Comparison of ENCODE assay signal across 1 cellular context in genomic region chr14:61836807-61837206, GRCh38.
TF ChIP-seq lines count a peak whose summit lies in the region.

No MANE protein-coding gene starts in this region.

TF ChIP-seq in GM23338, 12 proteins besides CTCF, POLR2A, EP300 and RAD21 (continued from another document):
- TF ChIP-seq ZNF462 (CRISPR knock-in tag; IDR thresholded peaks at IDR 0.05), result no peak
- TF ChIP-seq ETS1 (IDR thresholded peaks at IDR 0.05), result no peak
- TF ChIP-seq EZH2phosphoT487 (IDR thresholded peaks at IDR 0.05; ENCODE audit: unreplicated experiment), result no peak
- no peak for TF ChIP-seq NANOG (IDR thresholded peaks at IDR 0.05; ENCODE audit: borderline replicate concordance)
